In the genomic region with DNA sequence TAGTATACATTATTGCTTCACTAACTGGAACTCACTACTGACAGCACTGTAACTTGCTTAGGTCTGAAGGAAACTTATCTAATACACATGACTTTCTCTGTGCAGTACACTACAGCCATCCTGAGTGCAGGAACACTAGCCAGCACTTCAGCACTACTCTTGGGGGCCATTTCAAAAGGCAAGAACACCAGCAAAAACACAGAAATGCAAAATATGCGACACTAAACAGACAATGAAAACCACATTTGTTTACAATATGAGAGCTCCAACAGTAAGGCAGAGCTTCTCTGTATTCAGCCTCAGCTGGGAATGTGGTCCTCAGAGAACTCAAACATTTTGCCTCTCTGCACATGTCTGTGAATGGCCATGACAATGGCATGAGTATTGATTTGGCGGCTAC, we compare ENCODE assay signal across 26 cellular contexts.
"Had no signal": no experiment of that assay in that cellular context is flagged by ENCODE, and none has a peak within 500 bp of the region (broad histone marks: within the 10 kb centered on the region; RNA-seq: fewer than 3 reads in every experiment).

No MANE protein-coding gene starts in this region.

- H3K79me2 ChIP-seq: hepatocyte had no signal

- H3K36me3 ChIP-seq: brain microvascular endothelial cell, left lung, neural progenitor cell, right lobe of liver, thoracic aorta had no signal

- H3K9me3 ChIP-seq: right lobe of liver, thoracic aorta had no signal

- H3K9ac ChIP-seq: neural progenitor cell had no signal

- ATAC-seq: activated CD4-positive, alpha-beta T cell treated with anti-CD3 and anti-CD28 coated beads for 36 hours; activated T-cell treated with anti-CD3 and anti-CD28 coated beads, Interleukin-2, amount 50 U/mL, for 4 hours; left lung; naive thymus-derived CD4-positive, alpha-beta T cell; right lobe of liver; stimulated activated memory B cell treated with anti-CD40 and anti-IgM and Interleukin-4, amounts not matched to agents 10 μg/mL and 1 μg/mL and 100 μg/mL, for 72 hours; T-cell; WTC11 had no signal

- H3K4me2 ChIP-seq: hepatocyte, neural progenitor cell had no signal

- H3K4me3 ChIP-seq: hepatocyte, left lung, lung, neural progenitor cell, right lobe of liver, thoracic aorta had no signal

- H3K27me3 ChIP-seq: brain microvascular endothelial cell, hepatocyte, left lung, neural progenitor cell, right lobe of liver had no signal

- DNase-seq: activated CD4-positive, alpha-beta T cell treated with anti-CD3 and anti-CD28 coated beads for 36 hours; activated CD4-positive, alpha-beta T cell treated with anti-CD3 and anti-CD28 coated beads, Interleukin-2, amount 50 U/mL, for 48 hours; activated CD8-positive, alpha-beta memory T cell treated with anti-CD3 and anti-CD28 coated beads, Interleukin-2, amount 50 U/mL, for 48 hours; activated naive CD4-positive, alpha-beta T cell; activated T-cell treated with anti-CD3 and anti-CD28 coated beads, Interleukin-2, amount 50 U/mL, for 4 hours; amygdala; brain microvascular endothelial cell; caudate nucleus; dermis blood vessel endothelial cell; effector CD8-positive, alpha-beta T cell; erythroblast; glutamatergic neuron; immature natural killer cell; kidney glomerular epithelial cell; left lung; naive thymus-derived CD4-positive, alpha-beta T cell; posterior cingulate gyrus; right lobe of liver; small intestine; T-cell had no signal

- H2AFZ ChIP-seq: hepatocyte, neural progenitor cell had no signal

- H3K4me1 ChIP-seq: neural progenitor cell, right lobe of liver had no signal

- H3K27ac ChIP-seq: brain microvascular endothelial cell, hepatocyte, left lung, neural progenitor cell, right lobe of liver, thoracic aorta had no signal
